In the genomic region with DNA sequence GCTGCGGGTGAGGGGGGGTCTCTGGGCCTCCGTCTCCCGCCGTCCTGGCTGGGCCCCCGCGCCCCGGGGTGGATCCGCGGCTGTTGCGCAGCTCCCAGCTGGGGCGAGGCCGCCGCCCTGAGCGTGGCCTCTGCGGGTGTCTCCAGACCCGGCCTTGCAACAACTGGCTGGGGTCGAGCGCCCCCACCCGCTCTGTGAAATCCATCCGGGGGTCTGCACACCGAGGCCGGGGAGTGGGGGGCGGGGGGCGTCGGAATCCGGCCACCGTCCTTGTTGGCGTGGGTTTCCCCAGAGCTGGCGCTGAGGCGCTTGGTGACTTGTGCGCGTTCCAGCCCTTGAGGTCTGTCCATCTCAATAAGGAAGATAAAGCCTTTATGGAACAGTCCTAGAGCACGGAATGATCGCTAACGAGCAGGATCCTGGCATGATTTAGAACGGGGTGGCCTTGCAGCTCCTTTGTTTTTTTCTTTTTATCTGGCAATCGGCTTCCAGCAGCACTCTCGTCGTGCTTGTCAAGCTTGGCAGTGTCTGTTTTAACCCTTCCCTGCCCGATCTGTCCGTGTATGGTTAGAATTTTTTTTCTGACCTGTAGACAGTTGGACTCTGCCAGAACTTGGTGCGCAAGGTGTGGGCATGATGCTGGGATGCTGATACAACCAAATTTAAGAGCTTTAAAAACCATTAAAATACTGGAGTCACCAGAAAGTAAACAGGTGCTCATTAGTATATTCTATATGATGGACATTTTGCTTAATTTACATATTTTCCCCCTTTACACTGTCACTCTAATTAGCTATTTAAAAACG, we compare ENCODE assay signal across 2 cellular contexts.
TF ChIP-seq lines count a peak whose summit lies in the region.

No MANE protein-coding gene starts in this region.

TF ChIP-seq in HEK293, 187 proteins besides CTCF, POLR2A, EP300 and RAD21 (continues in another document):
- no peak for TF ChIP-seq OVOL3 (tag by site-specific recombination; IDR thresholded peaks at IDR 0.05)
- TF ChIP-seq ZBTB17 (tag by site-specific recombination; IDR thresholded peaks at IDR 0.05), result peak; percentile 78; the same call in 1 of the 2 replicates
- TF ChIP-seq ZNF341 (tag by site-specific recombination; IDR thresholded peaks at IDR 0.05; ENCODE audit: low read depth), result 0 out of 2 replicates have a peak, but pooled peaks have one; percentile 0
- no peak for TF ChIP-seq ZNF324 (tag by site-specific recombination; IDR thresholded peaks at IDR 0.05)
- TF ChIP-seq ZNF596 (tag by site-specific recombination; IDR thresholded peaks at IDR 0.05), result no peak
- TF ChIP-seq ZNF221 (tag by site-specific recombination; IDR thresholded peaks at IDR 0.05; ENCODE audit: borderline replicate concordance), result no peak
- TF ChIP-seq, protein P1, sequence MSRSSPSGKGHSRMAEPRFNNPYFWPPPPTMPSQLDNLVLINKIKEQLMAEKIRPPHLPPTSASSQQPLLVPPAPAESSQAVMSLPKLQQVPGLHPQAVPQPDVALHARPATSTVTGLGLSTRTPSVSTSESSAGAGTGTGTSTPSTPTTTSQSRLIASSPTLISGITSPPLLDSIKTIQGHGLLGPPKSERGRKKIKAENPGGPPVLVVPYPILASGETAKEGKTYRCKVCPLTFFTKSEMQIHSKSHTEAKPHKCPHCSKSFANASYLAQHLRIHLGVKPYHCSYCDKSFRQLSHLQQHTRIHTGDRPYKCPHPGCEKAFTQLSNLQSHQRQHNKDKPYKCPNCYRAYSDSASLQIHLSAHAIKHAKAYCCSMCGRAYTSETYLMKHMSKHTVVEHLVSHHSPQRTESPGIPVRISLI (tag by site-specific recombination; IDR thresholded peaks at IDR 0.05), result peak; percentile 39; the same call in 1 of the 2 replicates
- peak; percentile 44; the same call in 1 of the 2 replicates for TF ChIP-seq GLIS2 (tag by site-specific recombination; IDR thresholded peaks at IDR 0.05)
- no peak for TF ChIP-seq ZNF157 (tag by site-specific recombination; IDR thresholded peaks at IDR 0.05)
- TF ChIP-seq ZNF530 (tag by site-specific recombination; IDR thresholded peaks at IDR 0.05; ENCODE audit: low read depth), result no peak
- TF ChIP-seq, protein P2, sequence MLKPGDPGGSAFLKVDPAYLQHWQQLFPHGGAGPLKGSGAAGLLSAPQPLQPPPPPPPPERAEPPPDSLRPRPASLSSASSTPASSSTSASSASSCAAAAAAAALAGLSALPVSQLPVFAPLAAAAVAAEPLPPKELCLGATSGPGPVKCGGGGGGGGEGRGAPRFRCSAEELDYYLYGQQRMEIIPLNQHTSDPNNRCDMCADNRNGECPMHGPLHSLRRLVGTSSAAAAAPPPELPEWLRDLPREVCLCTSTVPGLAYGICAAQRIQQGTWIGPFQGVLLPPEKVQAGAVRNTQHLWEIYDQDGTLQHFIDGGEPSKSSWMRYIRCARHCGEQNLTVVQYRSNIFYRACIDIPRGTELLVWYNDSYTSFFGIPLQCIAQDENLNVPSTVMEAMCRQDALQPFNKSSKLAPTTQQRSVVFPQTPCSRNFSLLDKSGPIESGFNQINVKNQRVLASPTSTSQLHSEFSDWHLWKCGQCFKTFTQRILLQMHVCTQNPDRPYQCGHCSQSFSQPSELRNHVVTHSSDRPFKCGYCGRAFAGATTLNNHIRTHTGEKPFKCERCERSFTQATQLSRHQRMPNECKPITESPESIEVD (tag by site-specific recombination; IDR thresholded peaks at IDR 0.05), result no peak
- TF ChIP-seq ZIC2 (tag by site-specific recombination; IDR thresholded peaks at IDR 0.05), result peak; percentile 54
- TF ChIP-seq ZNF837 (tag by site-specific recombination; IDR thresholded peaks at IDR 0.05), result no peak
- TF ChIP-seq ZNF416 (tag by site-specific recombination; IDR thresholded peaks at IDR 0.05), result no peak
- TF ChIP-seq, protein P3, sequence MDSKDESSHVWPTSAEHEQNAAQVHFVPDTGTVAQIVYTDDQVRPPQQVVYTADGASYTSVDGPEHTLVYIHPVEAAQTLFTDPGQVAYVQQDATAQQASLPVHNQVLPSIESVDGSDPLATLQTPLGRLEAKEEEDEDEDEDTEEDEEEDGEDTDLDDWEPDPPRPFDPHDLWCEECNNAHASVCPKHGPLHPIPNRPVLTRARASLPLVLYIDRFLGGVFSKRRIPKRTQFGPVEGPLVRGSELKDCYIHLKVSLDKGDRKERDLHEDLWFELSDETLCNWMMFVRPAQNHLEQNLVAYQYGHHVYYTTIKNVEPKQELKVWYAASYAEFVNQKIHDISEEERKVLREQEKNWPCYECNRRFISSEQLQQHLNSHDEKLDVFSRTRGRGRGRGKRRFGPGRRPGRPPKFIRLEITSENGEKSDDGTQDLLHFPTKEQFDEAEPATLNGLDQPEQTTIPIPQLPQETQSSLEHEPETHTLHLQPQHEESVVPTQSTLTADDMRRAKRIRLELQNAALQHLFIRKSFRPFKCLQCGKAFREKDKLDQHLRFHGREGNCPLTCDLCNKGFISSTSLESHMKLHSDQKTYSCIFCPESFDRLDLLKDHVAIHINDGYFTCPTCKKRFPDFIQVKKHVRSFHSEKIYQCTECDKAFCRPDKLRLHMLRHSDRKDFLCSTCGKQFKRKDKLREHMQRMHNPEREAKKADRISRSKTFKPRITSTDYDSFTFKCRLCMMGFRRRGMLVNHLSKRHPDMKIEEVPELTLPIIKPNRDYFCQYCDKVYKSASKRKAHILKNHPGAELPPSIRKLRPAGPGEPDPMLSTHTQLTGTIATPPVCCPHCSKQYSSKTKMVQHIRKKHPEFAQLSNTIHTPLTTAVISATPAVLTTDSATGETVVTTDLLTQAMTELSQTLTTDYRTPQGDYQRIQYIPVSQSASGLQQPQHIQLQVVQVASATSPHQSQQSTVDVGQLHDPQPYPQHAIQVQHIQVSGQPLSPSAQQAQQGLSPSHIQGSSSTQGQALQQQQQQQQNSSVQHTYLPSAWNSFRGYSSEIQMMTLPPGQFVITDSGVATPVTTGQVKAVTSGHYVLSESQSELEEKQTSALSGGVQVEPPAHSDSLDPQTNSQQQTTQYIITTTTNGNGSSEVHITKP (tag by site-specific recombination; IDR thresholded peaks at IDR 0.05), result peak; percentile 92
- TF ChIP-seq REPIN1 (tag by site-specific recombination; IDR thresholded peaks at IDR 0.05; ENCODE audit: low read depth), result no peak
- no peak for TF ChIP-seq ZNF394 (tag by site-specific recombination; IDR thresholded peaks at IDR 0.05; ENCODE audit: borderline replicate concordance)
- TF ChIP-seq, protein P4, sequence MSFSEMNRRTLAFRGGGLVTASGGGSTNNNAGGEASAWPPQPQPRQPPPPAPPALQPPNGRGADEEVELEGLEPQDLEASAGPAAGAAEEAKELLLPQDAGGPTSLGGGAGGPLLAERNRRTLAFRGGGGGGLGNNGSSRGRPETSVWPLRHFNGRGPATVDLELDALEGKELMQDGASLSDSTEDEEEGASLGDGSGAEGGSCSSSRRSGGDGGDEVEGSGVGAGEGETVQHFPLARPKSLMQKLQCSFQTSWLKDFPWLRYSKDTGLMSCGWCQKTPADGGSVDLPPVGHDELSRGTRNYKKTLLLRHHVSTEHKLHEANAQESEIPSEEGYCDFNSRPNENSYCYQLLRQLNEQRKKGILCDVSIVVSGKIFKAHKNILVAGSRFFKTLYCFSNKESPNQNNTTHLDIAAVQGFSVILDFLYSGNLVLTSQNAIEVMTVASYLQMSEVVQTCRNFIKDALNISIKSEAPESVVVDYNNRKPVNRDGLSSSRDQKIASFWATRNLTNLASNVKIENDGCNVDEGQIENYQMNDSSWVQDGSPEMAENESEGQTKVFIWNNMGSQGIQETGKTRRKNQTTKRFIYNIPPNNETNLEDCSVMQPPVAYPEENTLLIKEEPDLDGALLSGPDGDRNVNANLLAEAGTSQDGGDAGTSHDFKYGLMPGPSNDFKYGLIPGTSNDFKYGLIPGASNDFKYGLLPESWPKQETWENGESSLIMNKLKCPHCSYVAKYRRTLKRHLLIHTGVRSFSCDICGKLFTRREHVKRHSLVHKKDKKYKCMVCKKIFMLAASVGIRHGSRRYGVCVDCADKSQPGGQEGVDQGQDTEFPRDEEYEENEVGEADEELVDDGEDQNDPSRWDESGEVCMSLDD (tag by site-specific recombination; IDR thresholded peaks at IDR 0.05), result no peak
- no peak for TF ChIP-seq ZNF211 (tag by site-specific recombination; IDR thresholded peaks at IDR 0.05; ENCODE audit: low read depth)

TF ChIP-seq in HepG2, 621 proteins besides CTCF, POLR2A, EP300 and RAD21 (continues in another document):
- TF ChIP-seq PHF21A (CRISPR knock-in tag; IDR thresholded peaks at IDR 0.05), result peak; percentile 40; the same call in 1 of the 2 replicates
- peak; percentile 62; the same call in 1 of the 2 replicates for TF ChIP-seq GATAD2A (CRISPR knock-in tag; IDR thresholded peaks at IDR 0.05)
- no peak for TF ChIP-seq ZNF614 (CRISPR knock-in tag; IDR thresholded peaks at IDR 0.05; ENCODE audit: borderline replicate concordance)
- no peak for TF ChIP-seq EZH2 (conservative IDR thresholded peaks at IDR 0.05; ENCODE audit: low read depth, low read length)
- TF ChIP-seq ZMYM2 (CRISPR knock-in tag; IDR thresholded peaks at IDR 0.05), result no peak
- no peak for TF ChIP-seq ZNF382 (CRISPR knock-in tag; IDR thresholded peaks at IDR 0.05; ENCODE audit: borderline replicate concordance)
- TF ChIP-seq, protein P5, sequence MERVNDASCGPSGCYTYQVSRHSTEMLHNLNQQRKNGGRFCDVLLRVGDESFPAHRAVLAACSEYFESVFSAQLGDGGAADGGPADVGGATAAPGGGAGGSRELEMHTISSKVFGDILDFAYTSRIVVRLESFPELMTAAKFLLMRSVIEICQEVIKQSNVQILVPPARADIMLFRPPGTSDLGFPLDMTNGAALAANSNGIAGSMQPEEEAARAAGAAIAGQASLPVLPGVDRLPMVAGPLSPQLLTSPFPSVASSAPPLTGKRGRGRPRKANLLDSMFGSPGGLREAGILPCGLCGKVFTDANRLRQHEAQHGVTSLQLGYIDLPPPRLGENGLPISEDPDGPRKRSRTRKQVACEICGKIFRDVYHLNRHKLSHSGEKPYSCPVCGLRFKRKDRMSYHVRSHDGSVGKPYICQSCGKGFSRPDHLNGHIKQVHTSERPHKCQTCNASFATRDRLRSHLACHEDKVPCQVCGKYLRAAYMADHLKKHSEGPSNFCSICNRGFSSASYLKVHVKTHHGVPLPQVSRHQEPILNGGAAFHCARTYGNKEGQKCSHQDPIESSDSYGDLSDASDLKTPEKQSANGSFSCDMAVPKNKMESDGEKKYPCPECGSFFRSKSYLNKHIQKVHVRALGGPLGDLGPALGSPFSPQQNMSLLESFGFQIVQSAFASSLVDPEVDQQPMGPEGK (CRISPR knock-in tag; IDR thresholded peaks at IDR 0.05), result peak; percentile 3; the same call in 1 of the 2 replicates
- no peak for TF ChIP-seq ZNF17 (CRISPR knock-in tag; IDR thresholded peaks at IDR 0.05)
- TF ChIP-seq SNAI1 (CRISPR knock-in tag; IDR thresholded peaks at IDR 0.05; ENCODE audit: borderline replicate concordance), result no peak
- TF ChIP-seq SRF (IDR thresholded peaks at IDR 0.05; ENCODE audit: low read depth, low read length), result no peak
- TF ChIP-seq, protein P6, sequence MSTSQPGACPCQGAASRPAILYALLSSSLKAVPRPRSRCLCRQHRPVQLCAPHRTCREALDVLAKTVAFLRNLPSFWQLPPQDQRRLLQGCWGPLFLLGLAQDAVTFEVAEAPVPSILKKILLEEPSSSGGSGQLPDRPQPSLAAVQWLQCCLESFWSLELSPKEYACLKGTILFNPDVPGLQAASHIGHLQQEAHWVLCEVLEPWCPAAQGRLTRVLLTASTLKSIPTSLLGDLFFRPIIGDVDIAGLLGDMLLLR (CRISPR knock-in tag; IDR thresholded peaks at IDR 0.05), result no peak
- TF ChIP-seq ZC3H4 (CRISPR knock-in tag; IDR thresholded peaks at IDR 0.05; ENCODE audit: borderline replicate concordance), result no peak
- 0 out of 2 replicates have a peak, but pooled peaks have one; percentile 16 for TF ChIP-seq ELF1 (CRISPR knock-in tag; IDR thresholded peaks at IDR 0.05)
- TF ChIP-seq, protein P1 (CRISPR knock-in tag; IDR thresholded peaks at IDR 0.05; ENCODE audit: borderline replicate concordance), result peak; percentile 66
- TF ChIP-seq, protein P7, sequence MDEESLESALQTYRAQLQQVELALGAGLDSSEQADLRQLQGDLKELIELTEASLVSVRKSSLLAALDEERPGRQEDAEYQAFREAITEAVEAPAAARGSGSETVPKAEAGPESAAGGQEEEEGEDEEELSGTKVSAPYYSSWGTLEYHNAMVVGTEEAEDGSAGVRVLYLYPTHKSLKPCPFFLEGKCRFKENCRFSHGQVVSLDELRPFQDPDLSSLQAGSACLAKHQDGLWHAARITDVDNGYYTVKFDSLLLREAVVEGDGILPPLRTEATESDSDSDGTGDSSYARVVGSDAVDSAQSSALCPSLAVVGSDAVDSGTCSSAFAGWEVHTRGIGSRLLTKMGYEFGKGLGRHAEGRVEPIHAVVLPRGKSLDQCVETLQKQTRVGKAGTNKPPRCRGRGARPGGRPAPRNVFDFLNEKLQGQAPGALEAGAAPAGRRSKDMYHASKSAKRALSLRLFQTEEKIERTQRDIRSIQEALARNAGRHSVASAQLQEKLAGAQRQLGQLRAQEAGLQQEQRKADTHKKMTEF (CRISPR knock-in tag; IDR thresholded peaks at IDR 0.05), result peak; percentile 75
- no peak for TF ChIP-seq ZNF10 (CRISPR knock-in tag; IDR thresholded peaks at IDR 0.05; ENCODE audit: borderline replicate concordance, low read depth)
- no peak; the same call in 1 of the 2 replicates for TF ChIP-seq ZSCAN25 (CRISPR knock-in tag; IDR thresholded peaks at IDR 0.05)
- TF ChIP-seq, protein P8, sequence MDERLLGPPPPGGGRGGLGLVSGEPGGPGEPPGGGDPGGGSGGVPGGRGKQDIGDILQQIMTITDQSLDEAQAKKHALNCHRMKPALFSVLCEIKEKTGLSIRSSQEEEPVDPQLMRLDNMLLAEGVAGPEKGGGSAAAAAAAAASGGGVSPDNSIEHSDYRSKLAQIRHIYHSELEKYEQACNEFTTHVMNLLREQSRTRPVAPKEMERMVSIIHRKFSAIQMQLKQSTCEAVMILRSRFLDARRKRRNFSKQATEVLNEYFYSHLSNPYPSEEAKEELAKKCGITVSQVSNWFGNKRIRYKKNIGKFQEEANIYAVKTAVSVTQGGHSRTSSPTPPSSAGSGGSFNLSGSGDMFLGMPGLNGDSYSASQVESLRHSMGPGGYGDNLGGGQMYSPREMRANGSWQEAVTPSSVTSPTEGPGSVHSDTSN (CRISPR knock-in tag; IDR thresholded peaks at IDR 0.05), result no peak
- TF ChIP-seq ZFY (CRISPR knock-in tag; IDR thresholded peaks at IDR 0.05), result peak; percentile 66
- TF ChIP-seq, protein P9, sequence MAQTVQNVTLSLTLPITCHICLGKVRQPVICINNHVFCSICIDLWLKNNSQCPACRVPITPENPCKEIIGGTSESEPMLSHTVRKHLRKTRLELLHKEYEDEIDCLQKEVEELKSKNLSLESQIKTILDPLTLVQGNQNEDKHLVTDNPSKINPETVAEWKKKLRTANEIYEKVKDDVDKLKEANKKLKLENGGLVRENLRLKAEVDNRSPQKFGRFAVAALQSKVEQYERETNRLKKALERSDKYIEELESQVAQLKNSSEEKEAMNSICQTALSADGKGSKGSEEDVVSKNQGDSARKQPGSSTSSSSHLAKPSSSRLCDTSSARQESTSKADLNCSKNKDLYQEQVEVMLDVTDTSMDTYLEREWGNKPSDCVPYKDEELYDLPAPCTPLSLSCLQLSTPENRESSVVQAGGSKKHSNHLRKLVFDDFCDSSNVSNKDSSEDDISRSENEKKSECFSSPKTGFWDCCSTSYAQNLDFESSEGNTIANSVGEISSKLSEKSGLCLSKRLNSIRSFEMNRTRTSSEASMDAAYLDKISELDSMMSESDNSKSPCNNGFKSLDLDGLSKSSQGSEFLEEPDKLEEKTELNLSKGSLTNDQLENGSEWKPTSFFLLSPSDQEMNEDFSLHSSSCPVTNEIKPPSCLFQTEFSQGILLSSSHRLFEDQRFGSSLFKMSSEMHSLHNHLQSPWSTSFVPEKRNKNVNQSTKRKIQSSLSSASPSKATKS (CRISPR knock-in tag; IDR thresholded peaks at IDR 0.05), result no peak
